In the genomic region with DNA sequence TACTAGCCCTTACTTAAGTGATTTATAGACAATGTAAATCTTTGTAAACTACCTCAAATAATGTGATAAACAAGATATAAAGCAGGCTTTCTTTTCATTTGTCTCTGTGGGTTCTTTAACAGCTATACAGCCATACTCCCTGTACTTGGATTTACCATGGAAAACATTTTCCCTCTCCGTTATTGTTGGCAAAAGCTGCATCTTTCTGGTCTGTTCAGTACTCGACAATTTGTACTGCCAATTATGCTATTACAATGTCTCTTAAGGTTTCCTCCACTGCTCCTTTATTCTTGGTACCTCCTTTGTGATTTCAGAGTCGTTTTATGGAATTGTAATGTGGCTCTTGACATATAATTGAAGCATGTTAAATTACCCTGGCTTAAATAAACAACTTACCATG, we compare ENCODE assay signal across 18 cellular contexts.
"Had no signal": no experiment of that assay in that cellular context is flagged by ENCODE, and none has a peak within 500 bp of the region (broad histone marks: within the 10 kb centered on the region; RNA-seq: fewer than 3 reads in every experiment).

No MANE protein-coding gene starts in this region.

- H3K27ac ChIP-seq: colonic mucosa, neutrophil, stomach, testis, upper lobe of left lung had no signal

- H3K4me1 ChIP-seq: colonic mucosa, stomach, testis, upper lobe of left lung had no signal

- H3K36me3 ChIP-seq: colonic mucosa, neutrophil, stomach, upper lobe of left lung had no signal

- ATAC-seq: activated CD8-positive, alpha-beta T cell treated with anti-CD3 and anti-CD28 coated beads, Interleukin-2, amount 10 ng/mL, durations not matched to agents 7 days and 5 days; activated T-cell treated with anti-CD3 and anti-CD28 coated beads, Interleukin-2, amount 50 U/mL, for 72 hours; esophagus mucosa; left lobe of liver; naive thymus-derived CD8-positive, alpha-beta T cell had no signal

- H3K4me3 ChIP-seq: colonic mucosa, stomach, testis, upper lobe of left lung had no signal

- DNase-seq: activated B cell treated with CpG ODN at 0.5 μM for 24 hours; activated CD4-positive, alpha-beta T cell treated with anti-CD3 and anti-CD28 coated beads, Interleukin-2, amount 10 ng/mL, durations not matched to agents 24 days and 14 days; activated CD8-positive, alpha-beta memory T cell treated with anti-CD3 and anti-CD28 coated beads, Interleukin-2, amount 50 U/mL, for 4 hours; activated CD8-positive, alpha-beta T cell treated with anti-CD3 and anti-CD28 coated beads, Interleukin-2, amount 10 ng/mL, durations not matched to agents 7 days and 5 days; activated gamma-delta T cell; activated T-cell treated with anti-CD3 and anti-CD28 coated beads, Interleukin-2, amount 50 U/mL, for 72 hours; amniotic stem cell; central memory CD4-positive, alpha-beta T cell; colonic mucosa; naive thymus-derived CD8-positive, alpha-beta T cell; stimulated activated CD4-positive, alpha-beta T cell treated with anti-CD3 and anti-CD28 coated beads, Interleukin-12 subunit alpha, Interleukin-12 subunit beta, amount 100 ng/mL, for 4 hours; stimulated activated CD4-positive, alpha-beta T cell treated with anti-CD3 and anti-CD28 coated beads, Interleukin-2, amount 100 ng/mL, for 24 hours; stomach; testis; upper lobe of left lung had no signal

- H3K27me3 ChIP-seq: colonic mucosa, neutrophil, stomach, testis, upper lobe of left lung had no signal

- H3K9me3 ChIP-seq: colonic mucosa, neutrophil, stomach, testis, upper lobe of left lung had no signal
